Comparison of ENCODE assay signal across 11 cellular contexts in genomic region chr19:55254625-55254977, GRCh38. TPM values are rescaled to one million over a fixed set of nuclear protein-coding genes. Genes with fewer than 3 reads are reported as not detected.
A peak's percentile ranks its signal among the peaks of the same experiment; 100 is the strongest.
DNase-seq lines count a peak whose midpoint lies in the region; ATAC-seq and TF ChIP-seq lines count a peak whose summit lies in the region.
"Had no signal": no experiment of that assay in that cellular context is flagged by ENCODE, and none has a peak within 500 bp of the region (broad histone marks: within the 10 kb centered on the region; RNA-seq: fewer than 3 reads in every experiment).

No MANE protein-coding gene starts in this region.

- 57 to 71% (median 62%) methylated on average over 3 to 6 of the region's 6 CpGs for WGBS in heart left ventricle, 4 donors
- no CpG with 5 or more reads among the region's 6 CpGs for WGBS in mesendoderm (ENCODE audit: extremely low coverage, insufficient coverage, low lambda C conversion rate)
- 59% methylated on average over 6 of the region's 6 CpGs for WGBS in urinary bladder
- WGBS in testis, 2 donors = 46 to 60% methylated on average over 5 of the region's 6 CpGs

- no peaks in the 10 kb centered on the region for H3K27me3 Mint-ChIP-seq in activated naive CD8-positive, alpha-beta T cell treated with anti-CD3 and anti-CD28 coated beads for 36 hours

- no peak overlapping the region for H3K4ac ChIP-seq in mesendoderm (ENCODE audit: low read depth, low read length)

- peak overlapping the region; percentile 98 for H3K27ac Mint-ChIP-seq in activated naive CD8-positive, alpha-beta T cell treated with anti-CD3 and anti-CD28 coated beads for 36 hours

- no peak overlapping the region for H2BK15ac ChIP-seq in mesendoderm (replicated peaks; ENCODE audit: low read depth)

- ATAC-seq in heart left ventricle (no peak), Right ventricle myocardium superior (ENCODE audit: poor library complexity) (no peak), GM18502 (IDR thresholded peaks at IDR 0.05; ENCODE audit: poor library complexity, unreplicated experiment) (no peak), HG02623 (IDR thresholded peaks at IDR 0.05; ENCODE audit: unreplicated experiment) (no peak)

- peak overlapping the region in 10 of 12 donors; percentile 6 to 97 (median 28) for H3K4me3 ChIP-seq in heart left ventricle
- no peak overlapping the region for H3K4me3 ChIP-seq in mesendoderm (ENCODE audit: low read length)
- H3K4me3 ChIP-seq in urinary bladder (ENCODE audit: low read depth, low read length) = peak overlapping the region; percentile 6
- no peak overlapping the region for H3K4me3 ChIP-seq in testis

- peaks cover 56% of the 10 kb centered on the region for H3K4me1 Mint-ChIP-seq in activated naive CD8-positive, alpha-beta T cell treated with anti-CD3 and anti-CD28 coated beads for 36 hours

- H3K79me2 ChIP-seq in mesendoderm (ENCODE audit: control insufficient read depth, insufficient read depth, low read length) = peaks cover 81% of the 10 kb centered on the region

- DNase-seq in heart left ventricle (no peak), Right ventricle myocardium superior (no peak), mesendoderm (no peak), testis (no peak)
- DNase-seq in activated naive CD8-positive, alpha-beta T cell treated with anti-CD3 and anti-CD28 coated beads for 36 hours = no peak
- DNase-seq: NCI-H187 treated with DMSO at 0.1 percent for 48 hours, WERI-Rb-1 had no signal

- no peaks in the 10 kb centered on the region for H3K9me3 ChIP-seq in heart left ventricle
- H3K9me3 ChIP-seq in testis = no peaks in the 10 kb centered on the region

- intact Hi-C loops in heart left ventricle (cut with DNase I) = no loop called here
- intact Hi-C loops in Right ventricle myocardium superior (cut with DNase I) = no loop called here
- intact Hi-C loops in testis (cut with DNase I; ENCODE audit: low total_unique reads) = no loop called here

- no peak overlapping the region for H4K5ac ChIP-seq in mesendoderm (ENCODE audit: low read length)

- H3K79me1 ChIP-seq in mesendoderm (ENCODE audit: low read length) = peaks cover 51% of the 10 kb centered on the region

- TF ChIP-seq POLR2A in heart left ventricle (IDR thresholded peaks at IDR 0.05) = no peak
- no peak for TF ChIP-seq POLR2A in testis (IDR thresholded peaks at IDR 0.05)

- no peak overlapping the region for H2BK5ac ChIP-seq in mesendoderm (ENCODE audit: low read length)

- H3K23ac ChIP-seq in mesendoderm (ENCODE audit: low read length) = no peak overlapping the region

- H3K27ac ChIP-seq in heart left ventricle = peak overlapping the region in 10 of 12 donors; percentile 4 to 98 (median 46)
- H3K27ac ChIP-seq in mesendoderm (ENCODE audit: low read depth, low read length) = no peak overlapping the region
- H3K27ac ChIP-seq in urinary bladder (ENCODE audit: low read depth) = peak overlapping the region; percentile 28
- no peak overlapping the region for H3K27ac ChIP-seq in testis
- H3K27ac ChIP-seq: C4-2B, WERI-Rb-1 had no signal

- peak overlapping the region; percentile 25 for H3K56ac ChIP-seq in mesendoderm (ENCODE audit: low read length)

- peaks cover 59% of the 10 kb centered on the region for H3K36me3 Mint-ChIP-seq in activated naive CD8-positive, alpha-beta T cell treated with anti-CD3 and anti-CD28 coated beads for 36 hours

- H3K27me3 ChIP-seq in heart left ventricle = no peaks in the 10 kb centered on the region
- no peaks in the 10 kb centered on the region for H3K27me3 ChIP-seq in mesendoderm (ENCODE audit: insufficient read depth, low read length, poor library complexity)
- no peaks in the 10 kb centered on the region for H3K27me3 ChIP-seq in testis

- no peak overlapping the region for H3K4me2 ChIP-seq in mesendoderm (ENCODE audit: low read length)

- peaks cover 0 to 83% (median 62%) of the 10 kb centered on the region in 12 donors for H3K4me1 ChIP-seq in heart left ventricle
- H3K4me1 ChIP-seq in mesendoderm (ENCODE audit: control insufficient read depth, low read depth, low read length) = peaks cover 7% of the 10 kb centered on the region
- peaks cover 6% of the 10 kb centered on the region for H3K4me1 ChIP-seq in urinary bladder (ENCODE audit: insufficient read depth)
- H3K4me1 ChIP-seq in testis = peaks cover 26% of the 10 kb centered on the region

- H3K18ac ChIP-seq in mesendoderm (ENCODE audit: low read length) = no peak overlapping the region

- H3K9me3 Mint-ChIP-seq in activated naive CD8-positive, alpha-beta T cell treated with anti-CD3 and anti-CD28 coated beads for 36 hours = no peaks in the 10 kb centered on the region

- no peak overlapping the region for H2BK120ac ChIP-seq in mesendoderm (ENCODE audit: low read depth, low read length)

- H3K36me3 ChIP-seq in heart left ventricle (peaks cover 0 to 4% (median 0%) of the 10 kb centered on the region in 9 donors), mesendoderm (ENCODE audit: control insufficient read depth, insufficient read depth, low read length) (no peaks in the 10 kb centered on the region), urinary bladder (ENCODE audit: insufficient read depth) (no peaks in the 10 kb centered on the region), testis (ENCODE audit: low read depth, missing control alignments) (no peaks in the 10 kb centered on the region)

- H2AK5ac ChIP-seq in mesendoderm (ENCODE audit: low read length) = no peak overlapping the region

- peak overlapping the region; percentile 100 for H3K4me3 Mint-ChIP-seq in activated naive CD8-positive, alpha-beta T cell treated with anti-CD3 and anti-CD28 coated beads for 36 hours

- no peak overlapping the region for H3K9ac ChIP-seq in mesendoderm (ENCODE audit: low read length)

- H4K8ac ChIP-seq in mesendoderm (ENCODE audit: low read depth, low read length) = no peak overlapping the region

- TF ChIP-seq CTCF in heart left ventricle (IDR thresholded peaks at IDR 0.05) (no peak), testis (IDR thresholded peaks at IDR 0.05) (no peak)

RNA-seq across cellular contexts. Expression of gene PPP6R1, which starts 4.2 kb away (rescaled TPM):
- total RNA-seq in heart left ventricle (10 to 100 TPM; 28.6 to 59.9 (median 41.1) TPM), Right ventricle myocardium superior (37.1 TPM), urinary bladder (14.5 TPM), testis (100 to 1,000 TPM; 178 to 179 TPM)
- polyA plus RNA-seq in heart left ventricle (10 to 100 TPM; 34.7 to 60.4 TPM), urinary bladder (43.1 TPM), testis (ENCODE audit: insufficient read depth, low read depth, low replicate concordance) (217 TPM)
- total RNA-seq in activated naive CD8-positive, alpha-beta T cell treated with anti-CD3 and anti-CD28 coated beads for 36 hours = 100 to 1,000 TPM; 226 to 227 TPM
- polyA plus RNA-seq in mesendoderm (2013, experiment 1 of 2) = 33.8 TPM
- 34.7 TPM for polyA plus RNA-seq in mesendoderm (2013, experiment 2 of 2)

RNA-seq across cellular contexts. Expression of gene HSPBP1, which starts 25.3 kb away (rescaled TPM):
- total RNA-seq in heart left ventricle = 10 to 100 TPM; 25.7 to 42.0 (median 30.6) TPM
- 10 to 100 TPM; 56.4 to 76.0 TPM for polyA plus RNA-seq in heart left ventricle
- 29.2 TPM for total RNA-seq in Right ventricle myocardium superior
- 10 to 100 TPM; 68.0 to 69.7 TPM for total RNA-seq in activated naive CD8-positive, alpha-beta T cell treated with anti-CD3 and anti-CD28 coated beads for 36 hours
- 45.8 TPM for polyA plus RNA-seq in mesendoderm (2013, experiment 1 of 2)
- polyA plus RNA-seq in mesendoderm (2013, experiment 2 of 2) = 45.6 TPM
- 6.5 TPM for total RNA-seq in urinary bladder
- polyA plus RNA-seq in urinary bladder = 56.3 TPM
- total RNA-seq in testis = 10 to 100 TPM; 43.5 to 48.2 TPM
- polyA plus RNA-seq in testis (ENCODE audit: insufficient read depth, low read depth, low replicate concordance) = 42.7 TPM

RNA-seq across cellular contexts. Expression of gene TMEM86B, which starts 26.0 kb away (rescaled TPM):
- total RNA-seq in heart left ventricle (1 to 10 TPM in 8 of 9 donors, under 1 TPM in 1; 0.64 to 2.5 (median 1.9) TPM), Right ventricle myocardium superior (2.3 TPM), urinary bladder (0.79 TPM), testis (10 to 100 TPM; 13.4 to 13.9 TPM)
- polyA plus RNA-seq in heart left ventricle (1 to 10 TPM; 2.7 to 3.1 TPM), urinary bladder (4.5 TPM), testis (ENCODE audit: insufficient read depth, low read depth, low replicate concordance) (12.8 TPM)
- 1 to 10 TPM; 7.3 to 7.9 TPM for total RNA-seq in activated naive CD8-positive, alpha-beta T cell treated with anti-CD3 and anti-CD28 coated beads for 36 hours
- 1.3 TPM for polyA plus RNA-seq in mesendoderm (2013, experiment 1 of 2)
- 1.1 TPM for polyA plus RNA-seq in mesendoderm (2013, experiment 2 of 2)

RNA-seq across cellular contexts. Expression of gene BRSK1, which starts 29.2 kb away (rescaled TPM):
- total RNA-seq in heart left ventricle (1 to 10 TPM; 2.0 to 7.4 (median 3.6) TPM), Right ventricle myocardium superior (1.6 TPM), urinary bladder (9.7 TPM), testis (10 to 100 TPM; 14.9 to 20.7 TPM)
- polyA plus RNA-seq in heart left ventricle (1 to 10 TPM; 1.6 to 1.8 TPM), urinary bladder (8.8 TPM), testis (ENCODE audit: insufficient read depth, low read depth, low replicate concordance) (12.8 TPM)
- total RNA-seq in activated naive CD8-positive, alpha-beta T cell treated with anti-CD3 and anti-CD28 coated beads for 36 hours = 1 to 10 TPM; 5.6 to 6.4 TPM
- polyA plus RNA-seq in mesendoderm (2013, experiment 1 of 2) = 11.0 TPM
- polyA plus RNA-seq in mesendoderm (2013, experiment 2 of 2) = 10.9 TPM

RNA-seq across cellular contexts. Expression of gene PTPRH, which starts 45.3 kb away (rescaled TPM):
- total RNA-seq in heart left ventricle = 1 to 10 TPM in 8 of 9 donors, under 1 TPM in 1; 0.75 to 5.7 (median 2.3) TPM
- 10 to 100 TPM in 1 of 2 donors, 1 to 10 TPM in 1; 1.8 to 11.4 TPM for polyA plus RNA-seq in heart left ventricle
- 0.54 TPM for total RNA-seq in Right ventricle myocardium superior
- not detected for total RNA-seq in activated naive CD8-positive, alpha-beta T cell treated with anti-CD3 and anti-CD28 coated beads for 36 hours
- polyA plus RNA-seq in mesendoderm (2013, experiment 1 of 2) = 0.15 TPM
- polyA plus RNA-seq in mesendoderm (2013, experiment 2 of 2) = 0.22 TPM
- 3.6 TPM for total RNA-seq in urinary bladder
- polyA plus RNA-seq in urinary bladder = 1.6 TPM
- total RNA-seq in testis = 10 to 100 TPM in 1 of 2 donors, 1 to 10 TPM in 1; 6.0 to 11.3 TPM
- polyA plus RNA-seq in testis (ENCODE audit: insufficient read depth, low read depth, low replicate concordance) = 1.6 TPM

Comparison
In these comparisons a context has a peak if more than half of its experiments do, and no peak if none do; other contexts are left out.
1. H3K27ac ChIP-seq: peak in heart left ventricle (10 of 12) and urinary bladder (single experiment); none in mesendoderm (single experiment) and testis (0 of 2).
2. H3K4me3 ChIP-seq: peak in heart left ventricle (10 of 12) and urinary bladder (single experiment); none in mesendoderm (single experiment) and testis (0 of 2).